ENCODE assay signal across 1 cellular context in genomic region chr2:112317303-112318158, GRCh38.
A peak's percentile ranks its signal among the peaks of the same experiment; 100 is the strongest.
TF ChIP-seq lines count a peak whose summit lies in the region.

No MANE protein-coding gene starts in this region.

TF ChIP-seq in HepG2, 621 proteins besides CTCF, POLR2A, EP300 and RAD21 (continued from another document and continues in another):
- TF ChIP-seq MAX (IDR thresholded peaks at IDR 0.05) (peak; percentile 67), MED1 (CRISPR knock-in tag; IDR thresholded peaks at IDR 0.05) (peak; percentile 45), CEBPG (CRISPR knock-in tag; IDR thresholded peaks at IDR 0.05) (0 out of 2 replicates have a peak, but pooled peaks have one; percentile 37), SSRP1 (CRISPR knock-in tag; IDR thresholded peaks at IDR 0.05) (no peak), ZNF335 (CRISPR knock-in tag; IDR thresholded peaks at IDR 0.05) (no peak), MTF2 (CRISPR knock-in tag; IDR thresholded peaks at IDR 0.05; ENCODE audit: borderline replicate concordance) (no peak), ZNF503 (CRISPR knock-in tag; IDR thresholded peaks at IDR 0.05) (0 out of 2 replicates have a peak, but pooled peaks have one; percentile 50), SMYD3 (CRISPR knock-in tag; IDR thresholded peaks at IDR 0.05) (no peak), HDAC1 (CRISPR knock-in tag; IDR thresholded peaks at IDR 0.05) (peak; percentile 9; the same call in 1 of the 2 replicates), ZNF367 (CRISPR knock-in tag; IDR thresholded peaks at IDR 0.05; ENCODE audit: borderline replicate concordance) (no peak), SMC3 (IDR thresholded peaks at IDR 0.05; ENCODE audit: low read length) (no peak), ZNF362 (CRISPR knock-in tag; IDR thresholded peaks at IDR 0.05; ENCODE audit: borderline replicate concordance) (no peak; the same call in 1 of the 2 replicates), SP4 (CRISPR knock-in tag; IDR thresholded peaks at IDR 0.05) (no peak), FOXA1 (IDR thresholded peaks at IDR 0.05) (no peak), FOXA1 (CRISPR knock-in tag; IDR thresholded peaks at IDR 0.05) (no peak), MAFF (IDR thresholded peaks at IDR 0.05; ENCODE audit: low read depth, low read length) (no peak), GTF3A (CRISPR knock-in tag; conservative IDR thresholded peaks at IDR 0.05) (no peak), PRDM4 (CRISPR knock-in tag; IDR thresholded peaks at IDR 0.05; ENCODE audit: borderline replicate concordance) (no peak), ZBTB43 (CRISPR knock-in tag; conservative IDR thresholded peaks at IDR 0.05) (0 out of 2 replicates have a peak, but pooled peaks have one; percentile 15), GPBP1L1 (CRISPR knock-in tag; IDR thresholded peaks at IDR 0.05) (no peak), TCF7 (IDR thresholded peaks at IDR 0.05; ENCODE audit: low read depth) (peak; percentile 55; the same call in 1 of the 2 replicates), ZBTB21 (CRISPR knock-in tag; IDR thresholded peaks at IDR 0.05) (no peak), CREM (IDR thresholded peaks at IDR 0.05) (peak; percentile 71), CREM (CRISPR knock-in tag; IDR thresholded peaks at IDR 0.05) (no peak), NCOA2 (CRISPR knock-in tag; IDR thresholded peaks at IDR 0.05) (peak; percentile 67), ZNF430 (CRISPR knock-in tag; IDR thresholded peaks at IDR 0.05) (no peak; the same call in 1 of the 2 replicates), ZNF232 (CRISPR knock-in tag; IDR thresholded peaks at IDR 0.05; ENCODE audit: borderline replicate concordance) (no peak), KDM6A (CRISPR knock-in tag; IDR thresholded peaks at IDR 0.05; ENCODE audit: low read depth) (peak; percentile 71), SCMH1 (CRISPR knock-in tag; IDR thresholded peaks at IDR 0.05; ENCODE audit: borderline replicate concordance) (no peak), TBX3 (IDR thresholded peaks at IDR 0.05; ENCODE audit: borderline replicate concordance) (no peak), ZBTB37 (CRISPR knock-in tag; IDR thresholded peaks at IDR 0.05) (no peak), ZBTB33 (CRISPR knock-in tag; IDR thresholded peaks at IDR 0.05) (no peak), RNF219 (CRISPR knock-in tag; IDR thresholded peaks at IDR 0.05) (0 out of 2 replicates have a peak, but pooled peaks have one; percentile 33), SMAD1 (CRISPR knock-in tag; IDR thresholded peaks at IDR 0.05; ENCODE audit: borderline replicate concordance, low read depth) (no peak), RCOR2 (CRISPR knock-in tag; IDR thresholded peaks at IDR 0.05) (peak; percentile 13; the same call in 1 of the 2 replicates), SP5 (CRISPR knock-in tag; IDR thresholded peaks at IDR 0.05; ENCODE audit: borderline replicate concordance, low read depth) (peak; percentile 3; the same call in 1 of the 2 replicates), SKI (IDR thresholded peaks at IDR 0.05; ENCODE audit: partially characterized antibody) (peak; percentile 59), ZNF460 (CRISPR knock-in tag; IDR thresholded peaks at IDR 0.05; ENCODE audit: borderline replicate concordance) (no peak), ZNF550 (CRISPR knock-in tag; IDR thresholded peaks at IDR 0.05; ENCODE audit: borderline replicate concordance) (no peak), ZNF501 (CRISPR knock-in tag; IDR thresholded peaks at IDR 0.05) (no peak)
- TF ChIP-seq, protein P1, sequence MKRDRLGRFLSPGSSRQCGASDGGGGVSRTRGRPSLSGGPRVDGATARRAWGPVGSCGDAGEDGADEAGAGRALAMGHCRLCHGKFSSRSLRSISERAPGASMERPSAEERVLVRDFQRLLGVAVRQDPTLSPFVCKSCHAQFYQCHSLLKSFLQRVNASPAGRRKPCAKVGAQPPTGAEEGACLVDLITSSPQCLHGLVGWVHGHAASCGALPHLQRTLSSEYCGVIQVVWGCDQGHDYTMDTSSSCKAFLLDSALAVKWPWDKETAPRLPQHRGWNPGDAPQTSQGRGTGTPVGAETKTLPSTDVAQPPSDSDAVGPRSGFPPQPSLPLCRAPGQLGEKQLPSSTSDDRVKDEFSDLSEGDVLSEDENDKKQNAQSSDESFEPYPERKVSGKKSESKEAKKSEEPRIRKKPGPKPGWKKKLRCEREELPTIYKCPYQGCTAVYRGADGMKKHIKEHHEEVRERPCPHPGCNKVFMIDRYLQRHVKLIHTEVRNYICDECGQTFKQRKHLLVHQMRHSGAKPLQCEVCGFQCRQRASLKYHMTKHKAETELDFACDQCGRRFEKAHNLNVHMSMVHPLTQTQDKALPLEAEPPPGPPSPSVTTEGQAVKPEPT (CRISPR knock-in tag; IDR thresholded peaks at IDR 0.05; ENCODE audit: low read depth): no peak
- TF ChIP-seq, protein P2, sequence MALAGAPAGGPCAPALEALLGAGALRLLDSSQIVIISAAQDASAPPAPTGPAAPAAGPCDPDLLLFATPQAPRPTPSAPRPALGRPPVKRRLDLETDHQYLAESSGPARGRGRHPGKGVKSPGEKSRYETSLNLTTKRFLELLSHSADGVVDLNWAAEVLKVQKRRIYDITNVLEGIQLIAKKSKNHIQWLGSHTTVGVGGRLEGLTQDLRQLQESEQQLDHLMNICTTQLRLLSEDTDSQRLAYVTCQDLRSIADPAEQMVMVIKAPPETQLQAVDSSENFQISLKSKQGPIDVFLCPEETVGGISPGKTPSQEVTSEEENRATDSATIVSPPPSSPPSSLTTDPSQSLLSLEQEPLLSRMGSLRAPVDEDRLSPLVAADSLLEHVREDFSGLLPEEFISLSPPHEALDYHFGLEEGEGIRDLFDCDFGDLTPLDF (CRISPR knock-in tag; IDR thresholded peaks at IDR 0.05): 0 out of 2 replicates have a peak, but pooled peaks have one; percentile 6
- TF ChIP-seq, protein P3, sequence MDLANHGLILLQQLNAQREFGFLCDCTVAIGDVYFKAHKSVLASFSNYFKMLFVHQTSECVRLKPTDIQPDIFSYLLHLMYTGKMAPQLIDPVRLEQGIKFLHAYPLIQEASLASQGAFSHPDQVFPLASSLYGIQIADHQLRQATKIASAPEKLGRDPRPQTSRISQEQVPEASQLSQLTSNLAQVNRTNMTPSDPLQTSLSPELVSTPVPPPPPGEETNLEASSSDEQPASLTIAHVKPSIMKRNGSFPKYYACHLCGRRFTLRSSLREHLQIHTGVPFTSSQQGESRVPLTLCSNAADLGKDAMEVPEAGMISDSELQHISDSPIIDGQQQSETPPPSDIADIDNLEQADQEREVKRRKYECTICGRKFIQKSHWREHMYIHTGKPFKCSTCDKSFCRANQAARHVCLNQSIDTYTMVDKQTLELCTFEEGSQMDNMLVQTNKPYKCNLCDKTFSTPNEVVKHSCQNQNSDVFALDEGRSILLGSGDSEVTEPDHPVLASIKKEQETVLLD (CRISPR knock-in tag; IDR thresholded peaks at IDR 0.05; ENCODE audit: low read depth): no peak
- TF ChIP-seq, protein P4, sequence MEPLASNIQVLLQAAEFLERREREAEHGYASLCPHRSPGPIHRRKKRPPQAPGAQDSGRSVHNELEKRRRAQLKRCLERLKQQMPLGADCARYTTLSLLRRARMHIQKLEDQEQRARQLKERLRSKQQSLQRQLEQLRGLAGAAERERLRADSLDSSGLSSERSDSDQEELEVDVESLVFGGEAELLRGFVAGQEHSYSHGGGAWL (CRISPR knock-in tag; IDR thresholded peaks at IDR 0.05): no peak
